21 cellular contexts compared by ENCODE assay signal in the genomic region with DNA sequence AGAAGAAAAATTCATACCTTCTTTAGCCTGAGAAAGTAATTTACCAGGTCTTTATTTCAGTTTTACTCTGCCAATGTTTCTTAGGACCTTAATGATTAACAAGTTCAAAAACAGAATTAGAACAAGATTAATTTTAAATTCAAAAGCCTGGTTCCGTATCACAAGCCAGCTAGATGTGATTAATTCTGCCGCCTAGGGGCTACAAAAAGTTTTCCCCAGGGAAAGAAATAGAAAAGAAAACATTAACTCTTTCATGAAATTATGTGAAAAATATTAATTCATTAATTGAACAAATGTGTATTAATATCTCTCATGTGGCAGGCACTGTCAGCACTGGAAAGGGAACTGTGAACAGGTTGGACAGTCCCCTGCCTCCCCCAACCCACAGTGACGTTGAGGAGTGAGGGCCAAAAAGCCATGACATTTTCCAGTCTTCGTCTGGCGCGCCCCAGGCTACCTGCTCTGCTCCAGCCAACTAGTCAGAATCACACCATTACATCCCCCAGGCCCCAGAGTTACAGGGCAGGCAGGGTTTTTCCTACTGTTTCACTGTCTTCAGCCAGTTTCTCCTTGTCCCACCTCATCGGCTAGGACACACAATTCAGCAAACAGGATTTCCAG. TPM values are rescaled to one million over a fixed set of nuclear protein-coding genes. Genes with fewer than 3 reads are reported as not detected.
A peak's percentile ranks its signal among the peaks of the same experiment; 100 is the strongest.
DNase-seq lines count a peak whose midpoint lies in the region; ATAC-seq, FAIRE-seq and TF ChIP-seq lines count a peak whose summit lies in the region.
"Had no signal": no experiment of that assay in that cellular context is flagged by ENCODE, and none has a peak within 500 bp of the region (broad histone marks: within the 10 kb centered on the region; RNA-seq: fewer than 3 reads in every experiment).

No MANE protein-coding gene starts in this region.

- in situ Hi-C loops in HepG2 (cut with HindIII; ENCODE audit: extremely low pct_ligation_motif_present, low pct_unique_long_range_greater_than_20kb) (no loop called here), GM12878 (cut with MboI) (no loop called here)

- H3K9me3 Mint-ChIP-seq in stimulated activated memory B cell treated with anti-CD40 and anti-IgM and Interleukin-4, amounts not matched to agents 10 μg/mL and 1 μg/mL and 100 μg/mL, for 72 hours: peaks cover 7% of the 10 kb centered on the region

- RAD21 ChIA-PET in GM12878 (lab: Charles Lee; ENCODE audit: unreplicated experiment): interaction anchor here (1.0 kb wide), 1 partner anchor 33 kb away, joined by 4 read pairs; no protein-coding TSS in a partner anchor

- H3K4me1 ChIP-seq in liver (ENCODE audit: control insufficient read depth in 4 of 4, insufficient read depth in 4 of 4, low read length in 3 of 4) (peaks cover 4 to 21% (median 9%) of the 10 kb centered on the region in 4 donors), HepG2 (ENCODE audit: insufficient read depth, low read length) (no peaks in the 10 kb centered on the region), GM12878 (ENCODE audit: control insufficient read depth, insufficient read depth, low read length) (no peaks in the 10 kb centered on the region)
- H3K4me1 ChIP-seq: HAP-1, SJCRH30 had no signal

- 78% methylated on average over 7 of the region's 7 CpGs for WGBS in liver
- 52% methylated on average over 7 of the region's 7 CpGs for WGBS in HepG2 (ENCODE audit: low lambda C conversion rate)
- 38% methylated on average over 7 of the region's 7 CpGs for WGBS in GM12878 (ENCODE audit: insufficient coverage, insufficient replicate concordance, low lambda C conversion rate, missing lambda C conversion rate)

- peaks cover 0 to 4% (median under 1%) of the 10 kb centered on the region in 4 donors for H3K9me3 ChIP-seq in liver (ENCODE audit: control insufficient read depth in 4 of 4, low read length in 3 of 4)
- H3K9me3 ChIP-seq in HepG2 (ENCODE audit: low read length): peaks cover 6% of the 10 kb centered on the region; the same call in 1 of the 2 replicates
- H3K9me3 ChIP-seq in GM12878 (replicated peaks; ENCODE audit: control insufficient read depth, insufficient read depth, low read length): no peaks in the 10 kb centered on the region; the same call in 1 of the 3 replicates
- H3K9me3 ChIP-seq: HAP-1 had no signal

- no peak for ATAC-seq in HepG2
- no peak for ATAC-seq in GM12878
- ATAC-seq in left lobe of liver: peak; percentile 23
- ATAC-seq in stimulated activated memory B cell treated with anti-CD40 and anti-IgM and Interleukin-4, amounts not matched to agents 10 μg/mL and 1 μg/mL and 100 μg/mL, for 72 hours: peak; percentile 78
- no peak for ATAC-seq in GM18868 (IDR thresholded peaks at IDR 0.05; ENCODE audit: unreplicated experiment)
- ATAC-seq: PC-3 had no signal

- POLR2A ChIA-PET in HepG2 (lab: Yijun Ruan, JAX) (no interaction called here), GM12878 (lab: Charles Lee) (no interaction called here)

- FAIRE-seq in HepG2 (lab: Jason Lieb, UNC) (no peak), GM12878 (lab: Jason Lieb, UNC) (no peak)
- FAIRE-seq: HTR-8/SVneo had no signal

- DNase-seq in HepG2 (ENCODE audit: low spot score) (no peak), GM12878 (ENCODE audit: low read depth, low spot score) (no peak), left lobe of liver (ENCODE audit: low spot score) (no peak), nucleus accumbens (lab: John Stamatoyannopoulos, UW) (no peak), dermis blood vessel endothelial cell (no peak)
- DNase-seq: NCI-H1417 treated with DMSO at 0.1 percent for 48 hours; NCI-H2029 treated with DMSO at 0.1 percent for 48 hours; NCI-H2171 treated with DMSO at 0.1 percent for 48 hours; NCI-H446 treated with DMSO at 0.1 percent for 48 hours; NK-92 treated with Interleukin-12 subunit alpha and Interleukin-12 subunit beta, amount 100 ng/mL, for 24 hours; PC-3; SJCRH30 had no signal

- H3K4me3 ChIP-seq in liver (ENCODE audit: low read depth in 1 of 3, low read length in 3 of 3) (no peak overlapping the region), HepG2 (replicated peaks in 1 of 3; ENCODE audit: insufficient read depth in 1 of 3, low read depth in 2 of 3, low read length in 3 of 3) (no peak overlapping the region), GM12878 (no peak overlapping the region)
- H3K4me3 ChIP-seq: HAP-1, SJCRH30 had no signal

- TF ChIP-seq CTCF in liver (IDR thresholded peaks at IDR 0.05; ENCODE audit: low read depth, low read length, missing input control) (peak; percentile 27), HepG2 (CRISPR knock-in tag; IDR thresholded peaks at IDR 0.05) (no peak), GM12878 (IDR thresholded peaks at IDR 0.05 in 2 of 3, conservative IDR thresholded peaks at IDR 0.05 in 1 of 3; ENCODE audit: control insufficient read depth in 2 of 3, extremely low read depth in 1 of 3, insufficient read depth in 1 of 3, low read depth in 3 of 3, low read length in 3 of 3) (no peak)

- H3K4me1 Mint-ChIP-seq in stimulated activated memory B cell treated with anti-CD40 and anti-IgM and Interleukin-4, amounts not matched to agents 10 μg/mL and 1 μg/mL and 100 μg/mL, for 72 hours: no peaks in the 10 kb centered on the region

- no peak overlapping the region for H3K9ac ChIP-seq in liver (ENCODE audit: low read depth in 1 of 2, low read length in 2 of 2)
- no peak overlapping the region for H3K9ac ChIP-seq in HepG2 (ENCODE audit: insufficient read depth, low read depth, low read length)
- H3K9ac ChIP-seq in GM12878 (ENCODE audit: control insufficient read depth, insufficient read depth, low read length): no peak overlapping the region

- H4K20me1 ChIP-seq in HepG2 (ENCODE audit: insufficient read depth, low read length) (no peaks in the 10 kb centered on the region), GM12878 (ENCODE audit: control insufficient read depth, insufficient read depth) (no peaks in the 10 kb centered on the region)

- H2AFZ ChIP-seq in HepG2 (ENCODE audit: low read length) (no peak overlapping the region), GM12878 (ENCODE audit: control insufficient read depth, low read depth, low read length) (no peak overlapping the region)

- no peak overlapping the region for H3K27ac ChIP-seq in liver (ENCODE audit: low read depth in 1 of 2, low read length in 2 of 2)
- no peak overlapping the region for H3K27ac ChIP-seq in HepG2 (ENCODE audit: extremely low read length, insufficient read depth, low read length)
- no peak overlapping the region for H3K27ac ChIP-seq in GM12878 (ENCODE audit: control insufficient read depth, insufficient read depth)
- H3K27ac ChIP-seq: C4-2B, HL-60, RWPE1, SJCRH30 had no signal

- TF ChIP-seq EP300 in HepG2 (IDR thresholded peaks at IDR 0.05; ENCODE audit: low read depth in 2 of 2, low read length in 2 of 2) (no peak), HepG2 (CRISPR knock-in tag; IDR thresholded peaks at IDR 0.05; ENCODE audit: borderline replicate concordance) (no peak), GM12878 (IDR thresholded peaks at IDR 0.05; ENCODE audit: borderline replicate concordance in 1 of 2, control insufficient read depth in 1 of 2, low read depth in 2 of 2, low read length in 2 of 2) (no peak)

- TF ChIP-seq POLR2A in HepG2 (IDR thresholded peaks at IDR 0.05; ENCODE audit: insufficient read depth in 1 of 2, low read depth in 2 of 2, low read length in 2 of 2) (no peak), GM12878 (IDR thresholded peaks at IDR 0.05; ENCODE audit: low read depth, low read length) (no peak)

- intact Hi-C loops in HepG2 (cut with micrococcal nuclease; ENCODE audit: unreplicated experiment) (no loop called here), GM12878 (cut with micrococcal nuclease; ENCODE audit: unreplicated experiment) (no loop called here)

- peak overlapping the region; percentile 67 for H3K27ac Mint-ChIP-seq in stimulated activated memory B cell treated with anti-CD40 and anti-IgM and Interleukin-4, amounts not matched to agents 10 μg/mL and 1 μg/mL and 100 μg/mL, for 72 hours

- H3K4me3 Mint-ChIP-seq in stimulated activated memory B cell treated with anti-CD40 and anti-IgM and Interleukin-4, amounts not matched to agents 10 μg/mL and 1 μg/mL and 100 μg/mL, for 72 hours: no peak overlapping the region

- CTCF ChIA-PET in HepG2 (lab: Yijun Ruan, JAX; ENCODE audit: low intra/inter-chr PET ratio, low total read pairs) (no interaction called here), GM12878 (lab: Yijun Ruan, JAX) (interaction anchor here (1.0 to 1.2 kb wide), 2 partner anchors 29 to 56 kb away, joined by 3 to 4 read pairs; no protein-coding TSS in a partner anchor)

- H3K36me3 ChIP-seq in liver (ENCODE audit: control insufficient read depth in 4 of 4, insufficient read depth in 3 of 4, low read depth in 1 of 4, low read length in 3 of 4) (no peaks in the 10 kb centered on the region), HepG2 (replicated peaks in 1 of 2; ENCODE audit: control insufficient read depth in 1 of 2, insufficient read depth in 2 of 2, low read length in 2 of 2) (no peaks in the 10 kb centered on the region), GM12878 (ENCODE audit: control insufficient read depth in 2 of 2, insufficient read depth in 2 of 2, low read length in 1 of 2) (no peaks in the 10 kb centered on the region)
- H3K36me3 ChIP-seq: HAP-1, SJCRH30 had no signal

- peak in 1 of 2 donors; percentile 60 for TF ChIP-seq RAD21 in liver (IDR thresholded peaks at IDR 0.05)
- no peak for TF ChIP-seq RAD21 in HepG2 (CRISPR knock-in tag; IDR thresholded peaks at IDR 0.05)
- TF ChIP-seq RAD21 in GM12878 (IDR thresholded peaks at IDR 0.05; ENCODE audit: insufficient read depth, low read depth, low read length): no peak

- SMC1A ChIA-PET in GM12878 (lab: Charles Lee; ENCODE audit: uncharacterized antibody, unreplicated experiment): no interaction called here

- peaks cover 52% of the 10 kb centered on the region for H3K27me3 Mint-ChIP-seq in stimulated activated memory B cell treated with anti-CD40 and anti-IgM and Interleukin-4, amounts not matched to agents 10 μg/mL and 1 μg/mL and 100 μg/mL, for 72 hours

- H3K79me2 ChIP-seq in HepG2 (ENCODE audit: insufficient read depth, low read length) (no peaks in the 10 kb centered on the region), GM12878 (ENCODE audit: control insufficient read depth, insufficient read depth, low read length) (no peaks in the 10 kb centered on the region)

- no peaks in the 10 kb centered on the region for H3K27me3 ChIP-seq in liver (ENCODE audit: control insufficient read depth in 4 of 4, insufficient read depth in 4 of 4, low read length in 3 of 4)
- peaks cover 0 to 5% of the 10 kb centered on the region in 2 experiments; a peak in 1 of 5 replicates for H3K27me3 ChIP-seq in HepG2 (ENCODE audit: control insufficient read depth in 1 of 2, insufficient read depth in 2 of 2, low read length in 2 of 2)
- no peaks in the 10 kb centered on the region; a peak in 1 of 4 replicates for H3K27me3 ChIP-seq in GM12878 (replicated peaks in 1 of 2; ENCODE audit: control insufficient read depth in 2 of 2, insufficient read depth in 2 of 2, low read length in 1 of 2)

- peaks cover 5% of the 10 kb centered on the region for H3K36me3 Mint-ChIP-seq in stimulated activated memory B cell treated with anti-CD40 and anti-IgM and Interleukin-4, amounts not matched to agents 10 μg/mL and 1 μg/mL and 100 μg/mL, for 72 hours

- H3K4me2 ChIP-seq in HepG2 (ENCODE audit: low read depth, low read length) (no peak overlapping the region), GM12878 (ENCODE audit: control insufficient read depth, insufficient read depth) (no peak overlapping the region)

- BruUV-seq in HepG2 (replicated peaks; lab: Mats Ljungman, UMichigan): no TSS peak
- BruUV-seq in GM12878 (replicated peaks; lab: Mats Ljungman, UMichigan): no TSS peak

RNA-seq across cellular contexts. Expression of a gene that starts 20.1 kb away (rescaled TPM):
- 100 to 1,000 TPM; 346 to 404 TPM for total RNA-seq in liver
- 100 to 1,000 TPM; 675 to 703 TPM for polyA plus RNA-seq in liver
- total RNA-seq in HepG2 (2016; rRNA removed; fragmentation: Illumina TruSeq; extraction: Trizol): not detected in 2 replicates
- total RNA-seq in HepG2 (2016; cell fraction: cytosol; rRNA removed; fragmentation: Illumina TruSeq; extraction: Trizol; ENCODE audit: low read depth): not detected in 2 replicates
- total RNA-seq in HepG2 (2016; cell fraction: insoluble cytoplasmic fraction; rRNA removed; fragmentation: Illumina TruSeq; extraction: Trizol): not detected in 2 replicates
- not detected in 2 replicates for total RNA-seq in HepG2 (2016; cell fraction: membrane; rRNA removed; fragmentation: Illumina TruSeq; extraction: Trizol)
- total RNA-seq in HepG2 (2016; cell fraction: nucleus; rRNA removed; fragmentation: Illumina TruSeq; extraction: Trizol): not detected in 2 replicates
- not detected in 2 replicates for polyA plus RNA-seq in HepG2 (2011; rRNA removed)
- not detected in 2 replicates for polyA plus RNA-seq in HepG2 (2011; cell fraction: cytosol; rRNA removed)
- polyA plus RNA-seq in HepG2 (2011; cell fraction: nucleus; rRNA removed): not detected in 2 replicates
- not detected in 2 replicates for polyA plus RNA-seq in HepG2 (2012)
- not detected in 2 replicates for polyA plus RNA-seq in HepG2 (2016; cell fraction: cytosol; fragmentation: Illumina TruSeq; extraction: Trizol; ENCODE audit: low read depth)
- not detected in 2 replicates for polyA plus RNA-seq in HepG2 (2016; cell fraction: insoluble cytoplasmic fraction; fragmentation: Illumina TruSeq; extraction: Trizol; ENCODE audit: low read depth)
- not detected in 2 replicates for polyA plus RNA-seq in HepG2 (2016; cell fraction: membrane; fragmentation: Illumina TruSeq; extraction: Trizol; ENCODE audit: low read depth)
- polyA plus RNA-seq in HepG2 (2016; cell fraction: nucleus; fragmentation: Illumina TruSeq; extraction: Trizol; ENCODE audit: insufficient read depth, low read depth): not detected in 2 replicates
- not detected in 2 replicates for polyA minus RNA-seq in HepG2 (2011; rRNA and poly(A)+ RNA removed; ENCODE audit: low replicate concordance)
- not detected in 2 replicates for polyA minus RNA-seq in HepG2 (2011; cell fraction: cytosol; rRNA and poly(A)+ RNA removed)
- polyA minus RNA-seq in HepG2 (2011; cell fraction: nucleus; rRNA and poly(A)+ RNA removed): not detected in 2 replicates
- total RNA-seq in GM12878 (2013; cell fraction: nucleolus; rRNA removed): not detected in 2 replicates
- not detected in 2 replicates for total RNA-seq in GM12878 (2014; rRNA removed)
- not detected in 2 replicates for total RNA-seq in GM12878 (2014; rRNA removed; fragmentation: Illumina TruSeq; extraction: Trizol)
- total RNA-seq in GM12878 (2021): not detected in 2 replicates
- polyA plus RNA-seq in GM12878 (2011; ENCODE audit: low read depth): not detected
- polyA plus RNA-seq in GM12878 (2011; rRNA removed): not detected in 2 replicates
- not detected in 2 replicates for polyA plus RNA-seq in GM12878 (2011; cell fraction: cytosol; rRNA removed)
- not detected in 2 replicates for polyA plus RNA-seq in GM12878 (2011; cell fraction: nucleus; rRNA removed)
- not detected in 2 replicates for polyA plus RNA-seq in GM12878 (2012)
- polyA plus RNA-seq in GM12878 (2014; fragmentation: Illumina TruSeq; extraction: Trizol): 0.19 TPM in 1 of 2 replicates, not detected in the other
- not detected for polyA plus RNA-seq in GM12878 (2014; fragmentation: Nextera tagmentation; extraction: Ambion mirVana)
- polyA plus RNA-seq in GM12878 (2014; rRNA removed): not detected in 2 replicates
- polyA plus RNA-seq in GM12878 (2016; fragmentation: Nextera tagmentation; extraction: Ambion mirVana): not detected
- polyA minus RNA-seq in GM12878 (2011; rRNA and poly(A)+ RNA removed): 0.57 TPM in 1 of 2 replicates, not detected in the other
- not detected in 2 replicates for polyA minus RNA-seq in GM12878 (2011; cell fraction: cytosol; rRNA and poly(A)+ RNA removed)
- not detected in 2 replicates for polyA minus RNA-seq in GM12878 (2011; cell fraction: nucleus; rRNA and poly(A)+ RNA removed)
- 449 TPM for total RNA-seq in left lobe of liver
- total RNA-seq in dermis blood vessel endothelial cell: not detected in 2 replicates
- total RNA-seq: PC-3, SJCRH30 had no signal

RNA-seq across cellular contexts. Expression of a gene that starts 20.5 kb away (rescaled TPM):
- total RNA-seq in liver: 1,000 to 10,000 TPM in 1 of 2 donors, 100 to 1,000 TPM in 1; 382 to 1,041 TPM
- 1,000 to 10,000 TPM in 1 of 2 donors, 100 to 1,000 TPM in 1; 957 to 1,317 TPM for polyA plus RNA-seq in liver
- not detected in 2 replicates for total RNA-seq in HepG2 (2016; rRNA removed; fragmentation: Illumina TruSeq; extraction: Trizol)
- not detected in 2 replicates for total RNA-seq in HepG2 (2016; cell fraction: cytosol; rRNA removed; fragmentation: Illumina TruSeq; extraction: Trizol; ENCODE audit: low read depth)
- not detected in 2 replicates for total RNA-seq in HepG2 (2016; cell fraction: insoluble cytoplasmic fraction; rRNA removed; fragmentation: Illumina TruSeq; extraction: Trizol)
- total RNA-seq in HepG2 (2016; cell fraction: membrane; rRNA removed; fragmentation: Illumina TruSeq; extraction: Trizol): not detected in 2 replicates
- not detected in 2 replicates for total RNA-seq in HepG2 (2016; cell fraction: nucleus; rRNA removed; fragmentation: Illumina TruSeq; extraction: Trizol)
- polyA plus RNA-seq in HepG2 (2011; rRNA removed): not detected in 2 replicates
- polyA plus RNA-seq in HepG2 (2011; cell fraction: cytosol; rRNA removed): not detected in 2 replicates
- polyA plus RNA-seq in HepG2 (2011; cell fraction: nucleus; rRNA removed): not detected in 2 replicates
- polyA plus RNA-seq in HepG2 (2012): not detected in 2 replicates
- polyA plus RNA-seq in HepG2 (2016; cell fraction: cytosol; fragmentation: Illumina TruSeq; extraction: Trizol; ENCODE audit: low read depth): not detected in 2 replicates
- not detected in 2 replicates for polyA plus RNA-seq in HepG2 (2016; cell fraction: insoluble cytoplasmic fraction; fragmentation: Illumina TruSeq; extraction: Trizol; ENCODE audit: low read depth)
- polyA plus RNA-seq in HepG2 (2016; cell fraction: membrane; fragmentation: Illumina TruSeq; extraction: Trizol; ENCODE audit: low read depth): not detected in 2 replicates
- polyA plus RNA-seq in HepG2 (2016; cell fraction: nucleus; fragmentation: Illumina TruSeq; extraction: Trizol; ENCODE audit: insufficient read depth, low read depth): not detected in 2 replicates
- not detected in 2 replicates for polyA minus RNA-seq in HepG2 (2011; rRNA and poly(A)+ RNA removed; ENCODE audit: low replicate concordance)
- not detected in 2 replicates for polyA minus RNA-seq in HepG2 (2011; cell fraction: cytosol; rRNA and poly(A)+ RNA removed)
- not detected in 2 replicates for polyA minus RNA-seq in HepG2 (2011; cell fraction: nucleus; rRNA and poly(A)+ RNA removed)
- total RNA-seq in GM12878 (2013; cell fraction: nucleolus; rRNA removed): not detected in 2 replicates
- total RNA-seq in GM12878 (2014; rRNA removed): 0.16 and 0.17 TPM in 2 replicates
- not detected in 2 replicates for total RNA-seq in GM12878 (2014; rRNA removed; fragmentation: Illumina TruSeq; extraction: Trizol)
- total RNA-seq in GM12878 (2021): 0.21 and 0.36 TPM in 2 replicates
- not detected for polyA plus RNA-seq in GM12878 (2011; ENCODE audit: low read depth)
- 0.05 TPM in 1 of 2 replicates, not detected in the other for polyA plus RNA-seq in GM12878 (2011; rRNA removed)
- polyA plus RNA-seq in GM12878 (2011; cell fraction: cytosol; rRNA removed): 0.06 TPM in 1 of 2 replicates, not detected in the other
- not detected in 2 replicates for polyA plus RNA-seq in GM12878 (2011; cell fraction: nucleus; rRNA removed)
- polyA plus RNA-seq in GM12878 (2012): not detected in 2 replicates
- polyA plus RNA-seq in GM12878 (2014; fragmentation: Illumina TruSeq; extraction: Trizol): not detected in 2 replicates
- under 1 TPM; 0.18 to 0.40 TPM for polyA plus RNA-seq in GM12878 (2014; fragmentation: Nextera tagmentation; extraction: Ambion mirVana)
- 0.09 TPM in 1 of 2 replicates, not detected in the other for polyA plus RNA-seq in GM12878 (2014; rRNA removed)
- polyA plus RNA-seq in GM12878 (2016; fragmentation: Nextera tagmentation; extraction: Ambion mirVana): under 1 TPM in 1 of 2 experiments, not detected in 1; 0.21 TPM
- polyA minus RNA-seq in GM12878 (2011; rRNA and poly(A)+ RNA removed): not detected in 2 replicates
- not detected in 2 replicates for polyA minus RNA-seq in GM12878 (2011; cell fraction: cytosol; rRNA and poly(A)+ RNA removed)
- polyA minus RNA-seq in GM12878 (2011; cell fraction: nucleus; rRNA and poly(A)+ RNA removed): not detected in 2 replicates
- total RNA-seq in left lobe of liver: 906 TPM
- total RNA-seq in dermis blood vessel endothelial cell: not detected in 2 replicates
- total RNA-seq: PC-3, SJCRH30 had no signal

RNA-seq across cellular contexts. Expression of a gene that starts 31.6 kb away (rescaled TPM):
- total RNA-seq in liver (under 1 TPM in 1 of 2 donors, not detected in 1; 0.08 TPM), HepG2 (2016; rRNA removed; fragmentation: Illumina TruSeq; extraction: Trizol) (not detected in 2 replicates), GM12878 (2014; rRNA removed) (not detected in 2 replicates), GM12878 (2014; rRNA removed; fragmentation: Illumina TruSeq; extraction: Trizol) (not detected in 2 replicates), GM12878 (2021) (not detected in 2 replicates), left lobe of liver (18.9 TPM), dermis blood vessel endothelial cell (not detected in 2 replicates)
- polyA plus RNA-seq in liver (under 1 TPM in 1 of 2 donors, not detected in 1; 0.01 TPM), HepG2 (2011; rRNA removed) (not detected in 2 replicates), GM12878 (2011; rRNA removed) (0.07 TPM in 1 of 2 replicates, not detected in the other), GM12878 (2014; fragmentation: Illumina TruSeq; extraction: Trizol) (not detected in 2 replicates), GM12878 (2014; fragmentation: Nextera tagmentation; extraction: Ambion mirVana) (not detected), GM12878 (2014; rRNA removed) (not detected in 2 replicates), GM12878 (2016; fragmentation: Nextera tagmentation; extraction: Ambion mirVana) (not detected)
- not detected in 2 replicates for total RNA-seq in HepG2 (2016; cell fraction: cytosol; rRNA removed; fragmentation: Illumina TruSeq; extraction: Trizol; ENCODE audit: low read depth)
- total RNA-seq in HepG2 (2016; cell fraction: insoluble cytoplasmic fraction; rRNA removed; fragmentation: Illumina TruSeq; extraction: Trizol): not detected in 2 replicates
- not detected in 2 replicates for total RNA-seq in HepG2 (2016; cell fraction: membrane; rRNA removed; fragmentation: Illumina TruSeq; extraction: Trizol)
- total RNA-seq in HepG2 (2016; cell fraction: nucleus; rRNA removed; fragmentation: Illumina TruSeq; extraction: Trizol): not detected in 2 replicates
- not detected in 2 replicates for polyA plus RNA-seq in HepG2 (2011; cell fraction: cytosol; rRNA removed)
- not detected in 2 replicates for polyA plus RNA-seq in HepG2 (2011; cell fraction: nucleus; rRNA removed)
- polyA plus RNA-seq in HepG2 (2012): not detected in 2 replicates
- not detected in 2 replicates for polyA plus RNA-seq in HepG2 (2016; cell fraction: cytosol; fragmentation: Illumina TruSeq; extraction: Trizol; ENCODE audit: low read depth)
- not detected in 2 replicates for polyA plus RNA-seq in HepG2 (2016; cell fraction: insoluble cytoplasmic fraction; fragmentation: Illumina TruSeq; extraction: Trizol; ENCODE audit: low read depth)
- not detected in 2 replicates for polyA plus RNA-seq in HepG2 (2016; cell fraction: membrane; fragmentation: Illumina TruSeq; extraction: Trizol; ENCODE audit: low read depth)
- polyA plus RNA-seq in HepG2 (2016; cell fraction: nucleus; fragmentation: Illumina TruSeq; extraction: Trizol; ENCODE audit: insufficient read depth, low read depth): not detected in 2 replicates
- polyA minus RNA-seq in HepG2 (2011; rRNA and poly(A)+ RNA removed; ENCODE audit: low replicate concordance): not detected in 2 replicates
- polyA minus RNA-seq in HepG2 (2011; cell fraction: cytosol; rRNA and poly(A)+ RNA removed): not detected in 2 replicates
- not detected in 2 replicates for polyA minus RNA-seq in HepG2 (2011; cell fraction: nucleus; rRNA and poly(A)+ RNA removed)
- total RNA-seq in GM12878 (2013; cell fraction: nucleolus; rRNA removed): not detected in 2 replicates
- polyA plus RNA-seq in GM12878 (2011; ENCODE audit: low read depth): not detected
- 0.07 and 0.12 TPM in 2 replicates for polyA plus RNA-seq in GM12878 (2011; cell fraction: cytosol; rRNA removed)
- 0.09 and 0.21 TPM in 2 replicates for polyA plus RNA-seq in GM12878 (2011; cell fraction: nucleus; rRNA removed)
- polyA plus RNA-seq in GM12878 (2012): not detected in 2 replicates
- 0.15 TPM in 1 of 2 replicates, not detected in the other for polyA minus RNA-seq in GM12878 (2011; rRNA and poly(A)+ RNA removed)
- polyA minus RNA-seq in GM12878 (2011; cell fraction: cytosol; rRNA and poly(A)+ RNA removed): not detected in 2 replicates
- 0.12 TPM in 1 of 2 replicates, not detected in the other for polyA minus RNA-seq in GM12878 (2011; cell fraction: nucleus; rRNA and poly(A)+ RNA removed)
- total RNA-seq: A673, PC-3, SJCRH30 had no signal

Comparison
In these comparisons a context has a peak if more than half of its experiments do, and no peak if none do; other contexts are left out.
1. RNA of a gene that starts 20.1 kb away (total RNA-seq): 449 TPM in left lobe of liver (single experiment) and 346 to 404 TPM in liver; not detected in HepG2, not detected in GM12878 and not detected in dermis blood vessel endothelial cell; every median in the first group is over 100 times any median in the second.
2. RNA of a gene that starts 20.5 kb away (total RNA-seq): 382 to 1,041 TPM in liver and 906 TPM in left lobe of liver (single experiment); 0.16 to 0.36 TPM in GM12878, not detected in HepG2 and not detected in dermis blood vessel endothelial cell; every median in the first group is over 100 times any median in the second.
3. ATAC-seq: peak in left lobe of liver (single experiment) and stimulated activated memory B cell treated with anti-CD40 and anti-IgM and Interleukin-4, amounts not matched to agents 10 μg/mL and 1 μg/mL and 100 μg/mL, for 72 hours (single experiment); none in HepG2 (single experiment), GM12878 (single experiment) and GM18868 (single experiment).
4. RNA of a gene that starts 31.6 kb away (total RNA-seq): 18.9 TPM in left lobe of liver (single experiment); 0.08 TPM in liver, not detected in HepG2, not detected in GM12878 and not detected in dermis blood vessel endothelial cell; every median in the first group is over 10 times any median in the second.